Comparison of ENCODE assay signal across 10 cellular contexts in genomic region chr10:5443429-5443828, GRCh38. TPM values are rescaled to one million over a fixed set of nuclear protein-coding genes. Genes with fewer than 3 reads are reported as not detected.
A peak's percentile ranks its signal among the peaks of the same experiment; 100 is the strongest.
DNase-seq lines count a peak whose midpoint lies in the region; ATAC-seq and TF ChIP-seq lines count a peak whose summit lies in the region.
"Had no signal": no experiment of that assay in that cellular context is flagged by ENCODE, and none has a peak within 500 bp of the region (broad histone marks: within the 10 kb centered on the region; RNA-seq: fewer than 3 reads in every experiment).

No MANE protein-coding gene starts in this region.

- peaks cover 3% of the 10 kb centered on the region for H3K4me1 ChIP-seq in colonic mucosa

- H3K27me3 ChIP-seq in colonic mucosa = no peaks in the 10 kb centered on the region

- intact Hi-C loops in colonic mucosa (cut with DNase I) = no loop called here

- H3K36me3 ChIP-seq in colonic mucosa = no peaks in the 10 kb centered on the region

- ATAC-seq in GM18868 (IDR thresholded peaks at IDR 0.05; ENCODE audit: unreplicated experiment) (peak; percentile 78), GM21447 (IDR thresholded peaks at IDR 0.05; ENCODE audit: unreplicated experiment) (peak; percentile 70), HG03135 (IDR thresholded peaks at IDR 0.05; ENCODE audit: unreplicated experiment) (peak; percentile 78)
- ATAC-seq: left lobe of liver had no signal

- TF ChIP-seq CTCF in colonic mucosa (IDR thresholded peaks at IDR 0.05) = no peak

- H3K9me3 ChIP-seq in colonic mucosa = no peaks in the 10 kb centered on the region

- peak overlapping the region; percentile 73 for H3K27ac ChIP-seq in colonic mucosa
- H3K27ac ChIP-seq: epithelial cell of prostate had no signal

- H3K4me3 ChIP-seq in colonic mucosa = no peak overlapping the region

- DNase-seq in colonic mucosa (no peak), NCI-H2081 treated with DMSO at 0.1 percent for 48 hours (lab: John Stamatoyannopoulos, UW) (no peak), SHP77 treated with DMSO at 0.1 percent for 48 hours (lab: John Stamatoyannopoulos, UW) (no peak)
- no peak for DNase-seq in stimulated activated naive CD4-positive, alpha-beta T cell treated with Interleukin-2 at 50 U/mL for 16 hours (lab: John Stamatoyannopoulos, UW)
- DNase-seq: NCI-H446 had no signal

- peak overlapping the region in 1 of 2 donors; percentile 22 for H3K9ac ChIP-seq in colonic mucosa (ENCODE audit: low read depth in 2 of 2, low read length in 2 of 2)

RNA-seq across cellular contexts. Expression of gene NET1, which starts 31.1 kb away (rescaled TPM):
- 100 to 1,000 TPM; 174 to 455 TPM for total RNA-seq in colonic mucosa

RNA-seq across cellular contexts. Expression of gene TUBAL3, which starts 38.8 kb away (rescaled TPM):
- total RNA-seq in colonic mucosa = 10 to 100 TPM; 12.8 to 39.6 TPM
- total RNA-seq: left lobe of liver had no signal

RNA-seq across cellular contexts. Expression of gene CALML5, which starts 55.9 kb away (rescaled TPM):
- not detected for total RNA-seq in colonic mucosa
- total RNA-seq: left lobe of liver had no signal
